Comparison of ENCODE assay signal across 10 cellular contexts in the genomic region with DNA sequence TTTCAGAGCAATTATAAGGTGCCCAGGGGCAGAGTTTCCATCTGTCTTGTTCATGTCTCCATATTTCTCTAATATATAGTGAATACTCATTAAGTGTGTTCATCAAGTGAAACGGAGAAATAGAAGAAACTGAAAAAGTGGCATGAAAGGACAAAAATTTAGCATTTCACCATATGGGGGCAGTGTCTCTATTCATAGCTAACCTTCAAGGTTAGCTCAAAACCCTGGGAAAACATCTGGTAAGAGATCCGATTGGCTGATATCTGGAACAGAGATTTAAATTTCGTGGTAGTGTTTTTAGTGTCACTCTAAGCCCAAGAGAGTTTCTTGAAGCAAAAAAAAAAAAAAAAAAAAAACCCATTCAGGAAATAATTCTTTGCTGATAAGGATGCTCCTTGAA.
DNase-seq lines count a peak whose midpoint lies in the region; ATAC-seq lines count a peak whose summit lies in the region.
"Had no signal": no experiment of that assay in that cellular context is flagged by ENCODE, and none has a peak within 500 bp of the region (broad histone marks: within the 10 kb centered on the region; RNA-seq: fewer than 3 reads in every experiment).

No MANE protein-coding gene starts in this region.

- H3K27ac Mint-ChIP-seq in activated T-helper 17 cell treated with anti-CD3 and anti-CD28 coated beads, Interleukin-2, amount 50 U/mL, for 72 hours = no peak overlapping the region

- no peaks in the 10 kb centered on the region for H3K4me1 Mint-ChIP-seq in activated T-helper 17 cell treated with anti-CD3 and anti-CD28 coated beads, Interleukin-2, amount 50 U/mL, for 72 hours

- no peaks in the 10 kb centered on the region for H3K36me3 Mint-ChIP-seq in activated T-helper 17 cell treated with anti-CD3 and anti-CD28 coated beads, Interleukin-2, amount 50 U/mL, for 72 hours (ENCODE audit: low read depth)

- no peaks in the 10 kb centered on the region for H3K27me3 Mint-ChIP-seq in activated T-helper 17 cell treated with anti-CD3 and anti-CD28 coated beads, Interleukin-2, amount 50 U/mL, for 72 hours

- DNase-seq in DMS 273 (lab: John Stamatoyannopoulos, UW; ENCODE audit: unreplicated experiment) (peak; percentile 11), DMS 273 treated with DMSO at 0.1 percent for 48 hours (lab: John Stamatoyannopoulos, UW) (no peak), HT1080 (ENCODE audit: low read depth) (peak; percentile 11), myocyte (ENCODE audit: low read depth) (peak; percentile 1), activated gamma-delta T cell treated with Interleukin-2 at 50 U/mL for 16 hours (no peak)
- DNase-seq in activated effector memory CD4-positive, alpha-beta T cell treated with anti-CD3 and anti-CD28 coated beads, Interleukin-2, amount 50 U/mL, for 16 hours = no peak
- DNase-seq: 8988T had no signal

- H3K4me3 Mint-ChIP-seq in activated T-helper 17 cell treated with anti-CD3 and anti-CD28 coated beads, Interleukin-2, amount 50 U/mL, for 72 hours = peak overlapping the region; percentile 62

- peak; percentile 34 for ATAC-seq in activated T-helper 17 cell treated with anti-CD3 and anti-CD28 coated beads, Interleukin-2, amount 50 U/mL, for 72 hours (replicated peaks)
- no peak for ATAC-seq in HG02970 (IDR thresholded peaks at IDR 0.05; ENCODE audit: low FRiP score, unreplicated experiment)
- ATAC-seq: sciatic nerve had no signal

- no peaks in the 10 kb centered on the region for H3K9me3 Mint-ChIP-seq in activated T-helper 17 cell treated with anti-CD3 and anti-CD28 coated beads, Interleukin-2, amount 50 U/mL, for 72 hours

Comparison
In these comparisons a context has a peak if more than half of its experiments do, and no peak if none do; other contexts are left out.
1. DNase-seq: peak in DMS 273 (single experiment), HT1080 (single experiment) and myocyte (single experiment); none in DMS 273 treated with DMSO at 0.1 percent for 48 hours (single experiment), activated gamma-delta T cell treated with Interleukin-2 at 50 U/mL for 16 hours (single experiment) and activated effector memory CD4-positive, alpha-beta T cell treated with anti-CD3 and anti-CD28 coated beads, Interleukin-2, amount 50 U/mL, for 16 hours (single experiment).